In the genomic region with DNA sequence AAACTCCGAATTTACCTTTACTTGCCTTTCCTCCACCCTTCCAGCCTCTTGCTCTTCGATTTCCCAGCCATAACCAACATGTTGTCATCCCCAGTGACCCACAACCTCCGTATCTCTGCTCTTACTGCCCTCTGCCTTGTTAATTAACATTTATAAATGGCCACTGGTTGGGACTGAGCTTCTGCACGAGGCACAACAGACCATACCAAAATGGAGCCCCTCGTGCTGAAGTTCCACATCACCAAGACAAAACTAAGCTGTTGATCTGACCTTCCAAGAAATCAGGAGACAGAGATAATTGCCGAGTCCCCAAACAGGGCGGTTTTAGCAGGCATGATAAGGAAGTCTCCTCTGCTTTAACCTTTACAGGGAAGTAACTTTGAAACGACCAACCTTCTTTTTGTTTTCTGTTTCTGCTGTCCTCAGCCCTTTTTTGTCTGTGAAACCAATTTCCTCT, we compare ENCODE assay signal across 19 cellular contexts.
A peak's percentile ranks its signal among the peaks of the same experiment; 100 is the strongest.
DNase-seq lines count a peak whose midpoint lies in the region; ATAC-seq and TF ChIP-seq lines count a peak whose summit lies in the region.
"Had no signal": no experiment of that assay in that cellular context is flagged by ENCODE, and none has a peak within 500 bp of the region (broad histone marks: within the 10 kb centered on the region; RNA-seq: fewer than 3 reads in every experiment).

No MANE protein-coding gene starts in this region.

- H3K27me3 ChIP-seq in KMS-11 (ENCODE audit: insufficient read depth, low read depth) (no peaks in the 10 kb centered on the region), mesendoderm (ENCODE audit: insufficient read depth, low read length, poor library complexity) (no peaks in the 10 kb centered on the region), PC-9 (ENCODE audit: insufficient read depth, low read depth) (no peaks in the 10 kb centered on the region), left lung (no peaks in the 10 kb centered on the region)
- H3K27me3 ChIP-seq: dorsolateral prefrontal cortex, sigmoid colon, suprapubic skin had no signal

- TF ChIP-seq CTCF in KMS-11 (conservative IDR thresholded peaks at IDR 0.05; ENCODE audit: low read depth, low read length) (no peak), PC-9 (conservative IDR thresholded peaks at IDR 0.05) (no peak), left lung (IDR thresholded peaks at IDR 0.05) (no peak)

- no peak overlapping the region for H3K4ac ChIP-seq in mesendoderm (ENCODE audit: low read depth, low read length)

- peak overlapping the region; percentile 85 for H4K5ac ChIP-seq in mesendoderm (ENCODE audit: low read length)

- no peak overlapping the region for H3K23ac ChIP-seq in mesendoderm (ENCODE audit: low read length)

- H3K79me1 ChIP-seq in mesendoderm (ENCODE audit: low read length) = no peaks in the 10 kb centered on the region

- no peak overlapping the region for H3K4me3 ChIP-seq in KMS-11 (IDR thresholded peaks at IDR 0.05; ENCODE audit: insufficient read depth, low read depth, low read length)
- no peak overlapping the region for H3K4me3 ChIP-seq in mesendoderm (ENCODE audit: low read length)
- H3K4me3 ChIP-seq in PC-9 = no peak overlapping the region
- no peak overlapping the region for H3K4me3 ChIP-seq in left lung
- H3K4me3 ChIP-seq: dorsolateral prefrontal cortex, lower lobe of right lung, sigmoid colon, suprapubic skin had no signal

- no peak overlapping the region for H2BK15ac ChIP-seq in mesendoderm (replicated peaks; ENCODE audit: low read depth)

- H4K8ac ChIP-seq in mesendoderm (ENCODE audit: low read depth, low read length) = no peak overlapping the region

- H3F3A ChIP-seq in PC-9 (ENCODE audit: insufficient read depth, low read depth) = no peaks in the 10 kb centered on the region

- CTCF ChIA-PET in PC-9 (lab: Charles Lee) = interaction anchor here (0.6 kb wide), 1 partner anchor 258 kb away, joined by 3 read pairs; no protein-coding TSS in a partner anchor

- WGBS in mesendoderm (ENCODE audit: extremely low coverage, insufficient coverage, low lambda C conversion rate) = no CpG with 5 or more reads among the region's 8 CpGs

- H3K56ac ChIP-seq in mesendoderm (ENCODE audit: low read length) = peak overlapping the region; percentile 31

- H3K36me3 ChIP-seq in KMS-11 (ENCODE audit: insufficient read depth) (no peaks in the 10 kb centered on the region), mesendoderm (ENCODE audit: control insufficient read depth, insufficient read depth, low read length) (no peaks in the 10 kb centered on the region), PC-9 (ENCODE audit: low read depth) (no peaks in the 10 kb centered on the region), left lung (no peaks in the 10 kb centered on the region)
- H3K36me3 ChIP-seq: lower lobe of right lung, sigmoid colon, suprapubic skin had no signal

- H3K4me1 ChIP-seq in KMS-11 (ENCODE audit: low read depth, poor library complexity, severe bottlenecking) (no peaks in the 10 kb centered on the region), mesendoderm (ENCODE audit: control insufficient read depth, low read depth, low read length) (peaks cover 5% of the 10 kb centered on the region), PC-9 (replicated peaks; ENCODE audit: insufficient read depth) (no peaks in the 10 kb centered on the region), left lung (no peaks in the 10 kb centered on the region)

- ATAC-seq in left lung = no peak
- no peak for ATAC-seq in SK-N-SH treated with all-trans-retinoic acid at 6 μM for 48 hours
- ATAC-seq: lower lobe of right lung had no signal

- intact Hi-C loops in PC-9 (cut with micrococcal nuclease; ENCODE audit: unreplicated experiment) = no loop called here
- intact Hi-C loops in left lung (cut with DNase I) = no loop called here

- POLR2A ChIA-PET in PC-9 (lab: Charles Lee; ENCODE audit: unreplicated experiment) = no interaction called here

- no peak overlapping the region for H2BK5ac ChIP-seq in mesendoderm (ENCODE audit: low read length)

- BruUV-seq in PC-9 (replicated peaks; lab: Mats Ljungman, UMichigan) = no TSS peak

- no peak overlapping the region for H3K27ac ChIP-seq in KMS-11
- H3K27ac ChIP-seq in mesendoderm (ENCODE audit: low read depth, low read length) = no peak overlapping the region
- H3K27ac ChIP-seq in PC-9 = no peak overlapping the region
- H3K27ac ChIP-seq in left lung = no peak overlapping the region
- H3K27ac ChIP-seq: dorsolateral prefrontal cortex, lower lobe of right lung, sigmoid colon, suprapubic skin had no signal

- peak overlapping the region; percentile 33 for H2AK5ac ChIP-seq in mesendoderm (ENCODE audit: low read length)

- H2AFZ ChIP-seq in KMS-11 (ENCODE audit: low read depth) (peak overlapping the region; percentile 3; the same call in 1 of the 2 replicates), PC-9 (no peak overlapping the region)

- no peak overlapping the region for H3K18ac ChIP-seq in mesendoderm (ENCODE audit: low read length)

- DNase-seq in CD1c-positive myeloid dendritic cell (ENCODE audit: extremely low spot score) = peak; percentile 17
- DNase-seq in SKM-1 (lab: John Stamatoyannopoulos, UW; ENCODE audit: unreplicated experiment) = peak; percentile 51
- DNase-seq in mesendoderm = no peak
- DNase-seq in PC-9 = no peak
- no peak for DNase-seq in left lung
- no peak for DNase-seq in NCI-H526 treated with DMSO at 0.1 percent for 48 hours (lab: John Stamatoyannopoulos, UW)
- DNase-seq: activated CD4-positive, alpha-beta T cell treated with anti-CD3 and anti-CD28 coated beads for 1 hour; activated naive CD4-positive, alpha-beta T cell treated with anti-CD3 and anti-CD28 coated beads for 36 hours; activated T-cell treated with anti-CD3 and anti-CD28 coated beads, Interleukin-2, amount 50 U/mL, for 48 hours; C1 segment of cervical spinal cord; central memory CD4-positive, alpha-beta T cell; dorsolateral prefrontal cortex; lower lobe of right lung; NCI-H774; sigmoid colon; T-helper 9 cell had no signal

- no peak overlapping the region for H2BK120ac ChIP-seq in mesendoderm (ENCODE audit: low read depth, low read length)

- H3K79me2 ChIP-seq in KMS-11 (ENCODE audit: insufficient read depth, low read depth) = no peaks in the 10 kb centered on the region
- no peaks in the 10 kb centered on the region for H3K79me2 ChIP-seq in mesendoderm (ENCODE audit: control insufficient read depth, insufficient read depth, low read length)
- H3K79me2 ChIP-seq in PC-9 (ENCODE audit: low read depth) = peaks cover under 1% of the 10 kb centered on the region; the same call in 1 of the 2 replicates

- H3K4me2 ChIP-seq in KMS-11 (no peak overlapping the region), mesendoderm (ENCODE audit: low read length) (no peak overlapping the region), PC-9 (no peak overlapping the region)

- H3K9ac ChIP-seq in KMS-11 = no peak overlapping the region
- no peak overlapping the region for H3K9ac ChIP-seq in mesendoderm (ENCODE audit: low read length)

- H4K20me1 ChIP-seq in KMS-11 (ENCODE audit: insufficient read depth) (no peaks in the 10 kb centered on the region), PC-9 (ENCODE audit: insufficient read depth) (no peaks in the 10 kb centered on the region)

- no peaks in the 10 kb centered on the region for H3K9me2 ChIP-seq in PC-9 (ENCODE audit: insufficient read depth)

- no peaks in the 10 kb centered on the region for H3K9me3 ChIP-seq in PC-9 (ENCODE audit: insufficient read depth, low read depth)
- no peaks in the 10 kb centered on the region for H3K9me3 ChIP-seq in left lung
- H3K9me3 ChIP-seq: lower lobe of right lung, sigmoid colon, suprapubic skin had no signal

TF ChIP-seq in SK-N-SH treated with all-trans-retinoic acid at 6 μM for 48 hours, 23 proteins besides CTCF, POLR2A, EP300 and RAD21 (continues in another document):
- TF ChIP-seq CSDC2 (CRISPR knock-in tag; IDR thresholded peaks at IDR 0.05) (no peak), CREB5 (CRISPR knock-in tag; IDR thresholded peaks at IDR 0.05; ENCODE audit: low read depth) (no peak), ARNTL (CRISPR knock-in tag; IDR thresholded peaks at IDR 0.05; ENCODE audit: borderline replicate concordance, low read depth) (no peak), TSHZ2 (CRISPR knock-in tag; IDR thresholded peaks at IDR 0.05) (no peak), ZFP3 (CRISPR knock-in tag; IDR thresholded peaks at IDR 0.05) (no peak), TCF4 (CRISPR knock-in tag; IDR thresholded peaks at IDR 0.05; ENCODE audit: borderline replicate concordance) (no peak), OSR1 (CRISPR knock-in tag; IDR thresholded peaks at IDR 0.05) (no peak), ESRRG (CRISPR knock-in tag; IDR thresholded peaks at IDR 0.05) (no peak)

Comparison
In these comparisons a context has a peak if more than half of its experiments do, and no peak if none do; other contexts are left out.
1. DNase-seq: peak in CD1c-positive myeloid dendritic cell (single experiment) and SKM-1 (single experiment); none in mesendoderm (single experiment), PC-9 (0 of 2), left lung (0 of 2) and NCI-H526 treated with DMSO at 0.1 percent for 48 hours (single experiment).